In the genomic region with DNA sequence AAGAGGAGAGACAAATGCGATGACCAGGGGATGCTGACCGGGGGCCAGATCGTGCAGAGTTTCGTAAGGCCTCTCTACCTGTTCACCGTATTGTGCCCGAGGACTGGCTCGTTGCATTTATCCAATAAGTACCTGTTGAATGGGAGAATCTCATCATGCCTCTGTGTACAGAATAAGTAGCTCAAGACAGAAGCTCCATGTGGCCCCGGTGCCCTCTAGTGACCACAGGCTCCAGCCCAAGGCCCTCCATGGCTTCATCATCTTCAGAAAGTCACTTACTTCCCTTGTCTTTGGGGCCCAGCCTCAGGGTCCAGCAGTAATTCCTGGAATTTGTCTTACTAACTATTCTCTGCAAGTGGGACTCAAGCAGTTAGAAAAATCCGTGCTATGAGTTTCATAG, we compare ENCODE assay signal across 1 cellular context.
TF ChIP-seq lines count a peak whose summit lies in the region.

No MANE protein-coding gene starts in this region.

TF ChIP-seq in HepG2, 621 proteins besides CTCF, POLR2A, EP300 and RAD21 (continued from another document):
- TF ChIP-seq, protein P1, sequence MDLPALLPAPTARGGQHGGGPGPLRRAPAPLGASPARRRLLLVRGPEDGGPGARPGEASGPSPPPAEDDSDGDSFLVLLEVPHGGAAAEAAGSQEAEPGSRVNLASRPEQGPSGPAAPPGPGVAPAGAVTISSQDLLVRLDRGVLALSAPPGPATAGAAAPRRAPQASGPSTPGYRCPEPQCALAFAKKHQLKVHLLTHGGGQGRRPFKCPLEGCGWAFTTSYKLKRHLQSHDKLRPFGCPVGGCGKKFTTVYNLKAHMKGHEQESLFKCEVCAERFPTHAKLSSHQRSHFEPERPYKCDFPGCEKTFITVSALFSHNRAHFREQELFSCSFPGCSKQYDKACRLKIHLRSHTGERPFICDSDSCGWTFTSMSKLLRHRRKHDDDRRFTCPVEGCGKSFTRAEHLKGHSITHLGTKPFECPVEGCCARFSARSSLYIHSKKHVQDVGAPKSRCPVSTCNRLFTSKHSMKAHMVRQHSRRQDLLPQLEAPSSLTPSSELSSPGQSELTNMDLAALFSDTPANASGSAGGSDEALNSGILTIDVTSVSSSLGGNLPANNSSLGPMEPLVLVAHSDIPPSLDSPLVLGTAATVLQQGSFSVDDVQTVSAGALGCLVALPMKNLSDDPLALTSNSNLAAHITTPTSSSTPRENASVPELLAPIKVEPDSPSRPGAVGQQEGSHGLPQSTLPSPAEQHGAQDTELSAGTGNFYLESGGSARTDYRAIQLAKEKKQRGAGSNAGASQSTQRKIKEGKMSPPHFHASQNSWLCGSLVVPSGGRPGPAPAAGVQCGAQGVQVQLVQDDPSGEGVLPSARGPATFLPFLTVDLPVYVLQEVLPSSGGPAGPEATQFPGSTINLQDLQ (CRISPR knock-in tag; IDR thresholded peaks at IDR 0.05), result no peak
- TF ChIP-seq, protein P2, sequence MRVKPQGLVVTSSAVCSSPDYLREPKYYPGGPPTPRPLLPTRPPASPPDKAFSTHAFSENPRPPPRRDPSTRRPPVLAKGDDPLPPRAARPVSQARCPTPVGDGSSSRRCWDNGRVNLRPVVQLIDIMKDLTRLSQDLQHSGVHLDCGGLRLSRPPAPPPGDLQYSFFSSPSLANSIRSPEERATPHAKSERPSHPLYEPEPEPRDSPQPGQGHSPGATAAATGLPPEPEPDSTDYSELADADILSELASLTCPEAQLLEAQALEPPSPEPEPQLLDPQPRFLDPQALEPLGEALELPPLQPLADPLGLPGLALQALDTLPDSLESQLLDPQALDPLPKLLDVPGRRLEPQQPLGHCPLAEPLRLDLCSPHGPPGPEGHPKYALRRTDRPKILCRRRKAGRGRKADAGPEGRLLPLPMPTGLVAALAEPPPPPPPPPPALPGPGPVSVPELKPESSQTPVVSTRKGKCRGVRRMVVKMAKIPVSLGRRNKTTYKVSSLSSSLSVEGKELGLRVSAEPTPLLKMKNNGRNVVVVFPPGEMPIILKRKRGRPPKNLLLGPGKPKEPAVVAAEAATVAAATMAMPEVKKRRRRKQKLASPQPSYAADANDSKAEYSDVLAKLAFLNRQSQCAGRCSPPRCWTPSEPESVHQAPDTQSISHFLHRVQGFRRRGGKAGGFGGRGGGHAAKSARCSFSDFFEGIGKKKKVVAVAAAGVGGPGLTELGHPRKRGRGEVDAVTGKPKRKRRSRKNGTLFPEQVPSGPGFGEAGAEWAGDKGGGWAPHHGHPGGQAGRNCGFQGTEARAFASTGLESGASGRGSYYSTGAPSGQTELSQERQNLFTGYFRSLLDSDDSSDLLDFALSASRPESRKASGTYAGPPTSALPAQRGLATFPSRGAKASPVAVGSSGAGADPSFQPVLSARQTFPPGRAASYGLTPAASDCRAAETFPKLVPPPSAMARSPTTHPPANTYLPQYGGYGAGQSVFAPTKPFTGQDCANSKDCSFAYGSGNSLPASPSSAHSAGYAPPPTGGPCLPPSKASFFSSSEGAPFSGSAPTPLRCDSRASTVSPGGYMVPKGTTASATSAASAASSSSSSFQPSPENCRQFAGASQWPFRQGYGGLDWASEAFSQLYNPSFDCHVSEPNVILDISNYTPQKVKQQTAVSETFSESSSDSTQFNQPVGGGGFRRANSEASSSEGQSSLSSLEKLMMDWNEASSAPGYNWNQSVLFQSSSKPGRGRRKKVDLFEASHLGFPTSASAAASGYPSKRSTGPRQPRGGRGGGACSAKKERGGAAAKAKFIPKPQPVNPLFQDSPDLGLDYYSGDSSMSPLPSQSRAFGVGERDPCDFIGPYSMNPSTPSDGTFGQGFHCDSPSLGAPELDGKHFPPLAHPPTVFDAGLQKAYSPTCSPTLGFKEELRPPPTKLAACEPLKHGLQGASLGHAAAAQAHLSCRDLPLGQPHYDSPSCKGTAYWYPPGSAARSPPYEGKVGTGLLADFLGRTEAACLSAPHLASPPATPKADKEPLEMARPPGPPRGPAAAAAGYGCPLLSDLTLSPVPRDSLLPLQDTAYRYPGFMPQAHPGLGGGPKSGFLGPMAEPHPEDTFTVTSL (CRISPR knock-in tag; IDR thresholded peaks at IDR 0.05; ENCODE audit: borderline replicate concordance), result no peak
- TF ChIP-seq ZMYM4 (CRISPR knock-in tag; IDR thresholded peaks at IDR 0.05), result peak; percentile 34; the same call in 1 of the 2 replicates
- TF ChIP-seq ZNF331 (CRISPR knock-in tag; IDR thresholded peaks at IDR 0.05), result no peak
- TF ChIP-seq STAG1 (CRISPR knock-in tag; IDR thresholded peaks at IDR 0.05), result peak; percentile 89
- TF ChIP-seq ZNF746 (CRISPR knock-in tag; IDR thresholded peaks at IDR 0.05), result no peak
- no peak for TF ChIP-seq FOXA1 (IDR thresholded peaks at IDR 0.05)
- 0 out of 2 replicates have a peak, but pooled peaks have one; percentile 22 for TF ChIP-seq FOXA1 (CRISPR knock-in tag; IDR thresholded peaks at IDR 0.05)
- no peak for TF ChIP-seq ZFP90 (CRISPR knock-in tag; IDR thresholded peaks at IDR 0.05; ENCODE audit: borderline replicate concordance)
- TF ChIP-seq FLYWCH1 (CRISPR knock-in tag; IDR thresholded peaks at IDR 0.05), result no peak
- TF ChIP-seq SOX6 (IDR thresholded peaks at IDR 0.05), result no peak
- TF ChIP-seq SOX6 (CRISPR knock-in tag; IDR thresholded peaks at IDR 0.05), result 0 out of 2 replicates have a peak, but pooled peaks have one; percentile 33
- TF ChIP-seq NFATC3 (CRISPR knock-in tag; IDR thresholded peaks at IDR 0.05), result no peak
- TF ChIP-seq ZBTB3 (CRISPR knock-in tag; IDR thresholded peaks at IDR 0.05; ENCODE audit: borderline replicate concordance, low read depth), result no peak
- peak; percentile 39; the same call in 1 of the 2 replicates for TF ChIP-seq FOXC1 (CRISPR knock-in tag; IDR thresholded peaks at IDR 0.05; ENCODE audit: borderline replicate concordance)
- peak; percentile 78 for TF ChIP-seq SMC3 (IDR thresholded peaks at IDR 0.05; ENCODE audit: low read length)
- TF ChIP-seq ZNF614 (CRISPR knock-in tag; IDR thresholded peaks at IDR 0.05; ENCODE audit: borderline replicate concordance), result no peak
- TF ChIP-seq, protein P3, sequence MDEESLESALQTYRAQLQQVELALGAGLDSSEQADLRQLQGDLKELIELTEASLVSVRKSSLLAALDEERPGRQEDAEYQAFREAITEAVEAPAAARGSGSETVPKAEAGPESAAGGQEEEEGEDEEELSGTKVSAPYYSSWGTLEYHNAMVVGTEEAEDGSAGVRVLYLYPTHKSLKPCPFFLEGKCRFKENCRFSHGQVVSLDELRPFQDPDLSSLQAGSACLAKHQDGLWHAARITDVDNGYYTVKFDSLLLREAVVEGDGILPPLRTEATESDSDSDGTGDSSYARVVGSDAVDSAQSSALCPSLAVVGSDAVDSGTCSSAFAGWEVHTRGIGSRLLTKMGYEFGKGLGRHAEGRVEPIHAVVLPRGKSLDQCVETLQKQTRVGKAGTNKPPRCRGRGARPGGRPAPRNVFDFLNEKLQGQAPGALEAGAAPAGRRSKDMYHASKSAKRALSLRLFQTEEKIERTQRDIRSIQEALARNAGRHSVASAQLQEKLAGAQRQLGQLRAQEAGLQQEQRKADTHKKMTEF (CRISPR knock-in tag; IDR thresholded peaks at IDR 0.05), result no peak
- TF ChIP-seq JDP2 (CRISPR knock-in tag; IDR thresholded peaks at IDR 0.05; ENCODE audit: borderline replicate concordance), result no peak
